Comparison of ENCODE assay signal across 8 cellular contexts in genomic region chr17:1829579-1830257, GRCh38. TPM values are rescaled to one million over a fixed set of nuclear protein-coding genes. Genes with fewer than 3 reads are reported as not detected.
DNase-seq lines count a peak whose midpoint lies in the region; ATAC-seq and TF ChIP-seq lines count a peak whose summit lies in the region.

RPA1 (plus strand) TSS chr17:1830005; CDS start chr17:1830094, 89 bp downstream.
A gene with protein sequence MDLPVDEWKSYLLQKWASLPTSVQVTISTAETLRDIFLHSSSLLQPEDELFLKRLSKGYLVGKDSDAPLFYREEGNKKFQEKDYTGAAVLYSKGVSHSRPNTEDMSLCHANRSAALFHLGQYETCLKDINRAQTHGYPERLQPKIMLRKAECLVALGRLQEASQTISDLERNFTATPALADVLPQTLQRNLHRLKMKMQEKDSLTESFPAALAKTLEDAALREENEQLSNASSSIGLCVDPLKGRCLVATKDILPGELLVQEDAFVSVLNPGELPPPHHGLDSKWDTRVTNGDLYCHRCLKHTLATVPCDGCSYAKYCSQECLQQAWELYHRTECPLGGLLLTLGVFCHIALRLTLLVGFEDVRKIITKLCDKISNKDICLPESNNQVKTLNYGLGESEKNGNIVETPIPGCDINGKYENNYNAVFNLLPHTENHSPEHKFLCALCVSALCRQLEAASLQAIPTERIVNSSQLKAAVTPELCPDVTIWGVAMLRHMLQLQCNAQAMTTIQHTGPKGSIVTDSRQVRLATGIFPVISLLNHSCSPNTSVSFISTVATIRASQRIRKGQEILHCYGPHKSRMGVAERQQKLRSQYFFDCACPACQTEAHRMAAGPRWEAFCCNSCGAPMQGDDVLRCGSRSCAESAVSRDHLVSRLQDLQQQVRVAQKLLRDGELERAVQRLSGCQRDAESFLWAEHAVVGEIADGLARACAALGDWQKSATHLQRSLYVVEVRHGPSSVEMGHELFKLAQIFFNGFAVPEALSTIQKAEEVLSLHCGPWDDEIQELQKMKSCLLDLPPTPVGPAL (minus strand): TSS chr17:1829902. CDS start chr17:1827994, 1,908 bp downstream.

- peak; percentile 68 to 79 (median 77) for TF ChIP-seq POLR2A in body of pancreas (IDR thresholded peaks at IDR 0.05)

- 0% methylated on average over 20 to 64 of the region's 83 CpGs for WGBS in body of pancreas, 2 donors

- H3K36me3 ChIP-seq in body of pancreas (replicated peaks in 1 of 2; ENCODE audit: insufficient read depth in 1 of 2, low read depth in 2 of 2) (peaks cover 0 to 2% of the 10 kb centered on the region in 2 donors), iPS-15b (ENCODE audit: control insufficient read depth, insufficient read depth, low read length) (peaks cover 2% of the 10 kb centered on the region)

- DNase-seq in NCI-H2081 (lab: John Stamatoyannopoulos, UW), result peak; percentile 70 to 85
- DNase-seq in NCI-H2081 treated with DMSO at 0.1 percent for 48 hours (lab: John Stamatoyannopoulos, UW), result no peak
- peak; percentile 60 for DNase-seq in NCI-H2107 (lab: John Stamatoyannopoulos, UW)
- peak; percentile 92 for DNase-seq in UCSD-AML1 (lab: John Stamatoyannopoulos, UW; ENCODE audit: unreplicated experiment)
- peak; percentile 86 to 90 (median 88) for DNase-seq in body of pancreas
- DNase-seq in skeletal muscle cell (ENCODE audit: low read depth), result peak; percentile 55

- peak within 1 kb of the TSS; percentile 70 to 92 (median 86) for H3K27ac ChIP-seq in body of pancreas

- intact Hi-C loops in body of pancreas (cut with DNase I), result no loop called here

- peak in 1 of 7 experiments; percentile 10 for TF ChIP-seq CTCF in body of pancreas (IDR thresholded peaks at IDR 0.05)

- H3K9ac ChIP-seq in iPS-15b (ENCODE audit: low read depth, low read length), result peak within 1 kb of the TSS; percentile 93

- H3K4me3 ChIP-seq in body of pancreas (peak within 1 kb of the TSS; percentile 78 to 99), iPS-15b (ENCODE audit: low read depth, low read length) (peak within 1 kb of the TSS; percentile 96), skeletal muscle cell (ENCODE audit: low read depth, low read length) (peak within 1 kb of the TSS; percentile 78)

- H3K4me1 ChIP-seq in body of pancreas (peaks cover 19% of the 10 kb centered on the region), iPS-15b (ENCODE audit: control insufficient read depth, insufficient read depth, low read length) (no peaks in the 10 kb centered on the region)

- no peaks in the 10 kb centered on the region for H3K9me3 ChIP-seq in body of pancreas
- no peaks in the 10 kb centered on the region for H3K9me3 ChIP-seq in iPS-15b (ENCODE audit: control insufficient read depth, insufficient read depth, low read length)

- no peaks in the 10 kb centered on the region for H3K27me3 ChIP-seq in body of pancreas
- no peaks in the 10 kb centered on the region for H3K27me3 ChIP-seq in iPS-15b (ENCODE audit: control insufficient read depth, insufficient read depth, low read length)

- ATAC-seq in HG02943 (IDR thresholded peaks at IDR 0.05; ENCODE audit: low read depth, unreplicated experiment), result peak; percentile 71
- peak; percentile 98 for ATAC-seq in body of pancreas

RNA-seq across cellular contexts. Expression of gene RPA1, which starts in this region (rescaled TPM):
- 10 to 100 TPM in 1 of 2 donors, 1 to 10 TPM in 1; 8.9 to 11.9 TPM for total RNA-seq in body of pancreas

RNA-seq across cellular contexts. Expression of the second gene that starts in this region (rescaled TPM):
- 1 to 10 TPM; 4.0 to 7.0 TPM for total RNA-seq in body of pancreas
